In the genomic region with DNA sequence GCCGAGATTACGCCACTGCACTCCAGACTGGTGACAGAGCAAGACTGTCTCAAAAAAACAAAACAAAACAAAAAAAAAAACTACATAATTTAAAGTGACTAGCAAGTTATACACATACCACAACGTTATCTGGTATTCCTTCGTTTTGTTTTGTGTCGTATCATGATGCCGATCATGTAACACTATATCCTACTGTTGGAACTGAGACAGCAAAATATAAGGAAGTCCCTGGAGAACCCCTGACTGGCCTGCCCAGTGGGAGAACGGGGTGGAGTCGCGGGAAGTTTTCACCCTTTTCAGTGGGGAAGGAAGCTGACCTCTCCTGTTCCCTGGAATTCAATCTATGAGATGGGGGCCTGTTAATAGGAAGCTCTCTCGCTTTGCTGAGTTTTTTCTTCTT, we compare ENCODE assay signal across 23 cellular contexts.
"Had no signal": no experiment of that assay in that cellular context is flagged by ENCODE, and none has a peak within 500 bp of the region (broad histone marks: within the 10 kb centered on the region; RNA-seq: fewer than 3 reads in every experiment).

No MANE protein-coding gene starts in this region.

- H3K4me3 ChIP-seq: cardiac muscle cell, SK-N-MC had no signal

- H3K36me3 ChIP-seq: cardiac muscle cell, WERI-Rb-1 had no signal

- H3K27me3 ChIP-seq: cardiac muscle cell had no signal

- H3K4me3 Mint-ChIP-seq: activated CD8-positive, alpha-beta T cell treated with anti-CD3 and anti-CD28 coated beads, Interleukin-2, amount 10 ng/mL, durations not matched to agents 7 days and 5 days; activated naive CD4-positive, alpha-beta T cell treated with anti-CD3 and anti-CD28 coated beads for 36 hours; activated naive CD8-positive, alpha-beta T cell; activated T-cell treated with anti-CD3 and anti-CD28 coated beads, Interleukin-2, amount 50 U/mL, for 24 hours; brain had no signal

- H3K27ac Mint-ChIP-seq: activated CD8-positive, alpha-beta T cell treated with anti-CD3 and anti-CD28 coated beads, Interleukin-2, amount 10 ng/mL, durations not matched to agents 7 days and 5 days; activated naive CD4-positive, alpha-beta T cell treated with anti-CD3 and anti-CD28 coated beads for 36 hours; activated naive CD8-positive, alpha-beta T cell; activated T-cell treated with anti-CD3 and anti-CD28 coated beads, Interleukin-2, amount 50 U/mL, for 24 hours; brain had no signal

- H3K4me2 ChIP-seq: KMS-11 had no signal

- DNase-seq: activated CD4-positive, alpha-beta T cell treated with anti-CD3 and anti-CD28 coated beads for 4 hours; activated CD4-positive, alpha-beta T cell treated with anti-CD3 and anti-CD28 coated beads, Interleukin-2, amount 50 U/mL, for 4 hours; activated CD8-positive, alpha-beta T cell treated with anti-CD3 and anti-CD28 coated beads, Interleukin-2, amount 10 ng/mL, durations not matched to agents 7 days and 5 days; activated gamma-delta T cell; activated naive CD4-positive, alpha-beta T cell treated with anti-CD3 and anti-CD28 coated beads for 36 hours; activated T-cell treated with anti-CD3 and anti-CD28 coated beads, Interleukin-2, amount 50 U/mL, for 24 hours; amygdala; cerebellar nuclear complex; NCI-H1092; NCI-H1417; NCI-H2029 treated with DMSO at 0.1 percent for 48 hours; NCI-H510A treated with DMSO at 0.1 percent for 48 hours; NCI-H69; NK-92 treated with Interleukin-12 subunit alpha and Interleukin-12 subunit beta, amount 100 ng/mL, for 24 hours; RPMI8226; T-helper 1 cell; WERI-Rb-1 had no signal

- H3K9ac ChIP-seq: KMS-11 had no signal

- H3K27ac ChIP-seq: cardiac muscle cell, KMS-11, SK-N-MC, WERI-Rb-1 had no signal

- H3K9me3 Mint-ChIP-seq: activated naive CD4-positive, alpha-beta T cell treated with anti-CD3 and anti-CD28 coated beads for 36 hours; activated T-cell treated with anti-CD3 and anti-CD28 coated beads, Interleukin-2, amount 50 U/mL, for 24 hours had no signal

- H3K36me3 Mint-ChIP-seq: activated naive CD8-positive, alpha-beta T cell had no signal

- ATAC-seq: activated CD8-positive, alpha-beta T cell treated with anti-CD3 and anti-CD28 coated beads, Interleukin-2, amount 10 ng/mL, durations not matched to agents 7 days and 5 days; Right ventricle myocardium inferior had no signal

- H3K27me3 Mint-ChIP-seq: brain had no signal
